In the genomic region with DNA sequence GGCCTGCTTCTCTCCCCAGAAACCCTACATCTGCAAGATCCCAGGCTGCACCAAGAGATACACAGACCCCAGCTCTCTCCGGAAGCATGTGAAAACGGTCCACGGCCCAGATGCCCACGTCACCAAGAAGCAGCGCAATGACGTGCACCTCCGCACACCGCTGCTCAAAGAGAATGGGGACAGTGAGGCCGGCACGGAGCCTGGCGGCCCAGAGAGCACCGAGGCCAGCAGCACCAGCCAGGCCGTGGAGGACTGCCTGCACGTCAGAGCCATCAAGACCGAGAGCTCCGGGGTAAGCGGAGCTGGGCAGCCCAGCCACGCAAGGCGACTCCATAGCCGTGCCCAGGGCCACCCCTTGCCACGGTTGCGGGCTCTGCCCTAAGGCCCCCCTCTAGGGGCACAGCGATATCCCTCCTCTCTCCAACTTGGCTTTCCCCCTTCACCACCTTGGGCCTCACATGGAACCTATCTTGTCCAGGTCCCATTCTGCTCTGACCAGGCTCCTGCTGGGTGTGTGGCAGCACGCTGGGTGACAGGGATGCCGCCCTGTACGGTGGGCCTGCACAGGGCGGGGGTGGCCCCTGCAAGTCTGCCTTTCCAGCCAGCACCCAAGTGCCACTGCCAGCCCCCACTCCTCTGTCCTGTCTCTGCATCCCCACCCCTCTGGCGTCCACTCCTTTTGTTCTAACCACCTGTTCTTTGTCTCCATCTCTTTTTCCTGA, we compare ENCODE assay signal across 16 cellular contexts.
"Had no signal": no experiment of that assay in that cellular context is flagged by ENCODE, and none has a peak within 500 bp of the region (broad histone marks: within the 10 kb centered on the region; RNA-seq: fewer than 3 reads in every experiment).

No MANE protein-coding gene starts in this region.

- H3K36me3 ChIP-seq: gastrocnemius medialis, left lung, upper lobe of right lung had no signal

- H3K27ac Mint-ChIP-seq: nephron progenitor cell had no signal

- H3K4me3 Mint-ChIP-seq: central memory CD8-positive, alpha-beta T cell; nephron progenitor cell had no signal

- H3K4me1 ChIP-seq: gastrocnemius medialis, left lung, tibial artery, upper lobe of right lung had no signal

- H3K4me3 ChIP-seq: gastrocnemius medialis, left lung, lung, tibial artery, upper lobe of right lung had no signal

- H3K27me3 ChIP-seq: gastrocnemius medialis, left lung, tibial artery, upper lobe of right lung had no signal

- H3K4me1 Mint-ChIP-seq: central memory CD8-positive, alpha-beta T cell had no signal

- H3K9me3 ChIP-seq: gastrocnemius medialis, tibial artery, upper lobe of right lung had no signal

- FAIRE-seq: endometrium, small intestine had no signal

- DNase-seq: effector memory CD4-positive, alpha-beta T cell; gastrocnemius medialis; islet precursor cell; mesenchymal stem cell; midbrain; nephron progenitor cell; small intestine; stimulated activated CD4-positive, alpha-beta T cell treated with anti-CD3 and anti-CD28 coated beads, Interleukin-2, amount 100 ng/mL, for 48 hours; stimulated activated naive CD4-positive, alpha-beta T cell treated with Interleukin-2 at 50 U/mL for 16 hours; upper lobe of right lung had no signal

- H3K27ac ChIP-seq: gastrocnemius medialis, left lung, tibial artery, upper lobe of right lung had no signal

- ATAC-seq: esophagus mucosa, gastrocnemius medialis, left lung, upper lobe of right lung had no signal

- H3K9me3 Mint-ChIP-seq: central memory CD8-positive, alpha-beta T cell had no signal
